Comparison of ENCODE assay signal across 11 cellular contexts in the genomic region with DNA sequence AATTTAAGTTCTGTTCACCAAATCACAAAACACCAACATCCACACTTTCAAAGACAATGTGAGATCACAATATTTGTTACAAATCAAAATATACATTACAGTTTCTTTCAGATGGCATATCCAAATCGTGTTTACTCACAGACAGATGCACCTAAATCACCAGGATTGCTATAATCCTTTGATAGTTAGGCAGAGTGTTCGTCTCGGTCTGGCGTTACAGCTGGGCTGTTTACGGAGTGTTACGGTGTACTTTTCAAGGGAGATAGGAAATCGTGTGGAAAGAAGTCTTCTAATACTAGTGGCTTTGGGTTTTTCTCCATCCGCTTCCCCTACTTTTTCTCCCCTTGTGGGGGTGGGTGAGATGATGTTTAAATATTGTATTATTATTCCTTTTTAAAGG. TPM values are rescaled to one million over a fixed set of nuclear protein-coding genes. Genes with fewer than 3 reads are reported as not detected.
A peak's percentile ranks its signal among the peaks of the same experiment; 100 is the strongest.
DNase-seq lines count a peak whose midpoint lies in the region; ATAC-seq and TF ChIP-seq lines count a peak whose summit lies in the region.
"Had no signal": no experiment of that assay in that cellular context is flagged by ENCODE, and none has a peak within 500 bp of the region (broad histone marks: within the 10 kb centered on the region; RNA-seq: fewer than 3 reads in every experiment).

No MANE protein-coding gene starts in this region.

- peaks cover 66% of the 10 kb centered on the region for H3K27me3 Mint-ChIP-seq in activated naive CD8-positive, alpha-beta T cell
- peaks cover 86% of the 10 kb centered on the region for H3K27me3 Mint-ChIP-seq in activated naive CD8-positive, alpha-beta T cell treated with anti-CD3 and anti-CD28 coated beads, Interleukin-2, amount 50 U/mL, for 24 hours
- peaks cover 61% of the 10 kb centered on the region for H3K27me3 Mint-ChIP-seq in activated T-helper 17 cell treated with anti-CD3 and anti-CD28 coated beads, Interleukin-2, amount 50 U/mL, for 72 hours

- H3K27me3 ChIP-seq in tibial artery = no peaks in the 10 kb centered on the region

- peaks cover 3% of the 10 kb centered on the region for H3K36me3 Mint-ChIP-seq in activated naive CD8-positive, alpha-beta T cell
- peaks cover 9% of the 10 kb centered on the region for H3K36me3 Mint-ChIP-seq in activated naive CD8-positive, alpha-beta T cell treated with anti-CD3 and anti-CD28 coated beads, Interleukin-2, amount 50 U/mL, for 24 hours (ENCODE audit: low read depth)
- H3K36me3 Mint-ChIP-seq in activated T-helper 17 cell treated with anti-CD3 and anti-CD28 coated beads, Interleukin-2, amount 50 U/mL, for 72 hours (ENCODE audit: low read depth) = peaks cover 31% of the 10 kb centered on the region

- peaks cover 7% of the 10 kb centered on the region for H3K9me3 Mint-ChIP-seq in activated naive CD8-positive, alpha-beta T cell (ENCODE audit: low read depth)
- H3K9me3 Mint-ChIP-seq in activated naive CD8-positive, alpha-beta T cell treated with anti-CD3 and anti-CD28 coated beads, Interleukin-2, amount 50 U/mL, for 24 hours = peaks cover 25% of the 10 kb centered on the region
- peaks cover 10% of the 10 kb centered on the region for H3K9me3 Mint-ChIP-seq in activated T-helper 17 cell treated with anti-CD3 and anti-CD28 coated beads, Interleukin-2, amount 50 U/mL, for 72 hours

- no peak for ATAC-seq in activated naive CD8-positive, alpha-beta T cell treated with anti-CD3 and anti-CD28 coated beads, Interleukin-2, amount 50 U/mL, for 24 hours
- no peak for ATAC-seq in activated T-helper 17 cell treated with anti-CD3 and anti-CD28 coated beads, Interleukin-2, amount 50 U/mL, for 72 hours (replicated peaks)
- ATAC-seq in HG02588 (IDR thresholded peaks at IDR 0.05; ENCODE audit: unreplicated experiment) (no peak), GM21825 (IDR thresholded peaks at IDR 0.05; ENCODE audit: unreplicated experiment) (no peak)

- no peak overlapping the region for H3K27ac Mint-ChIP-seq in activated naive CD8-positive, alpha-beta T cell
- H3K27ac Mint-ChIP-seq in activated naive CD8-positive, alpha-beta T cell treated with anti-CD3 and anti-CD28 coated beads, Interleukin-2, amount 50 U/mL, for 24 hours = no peak overlapping the region
- H3K27ac Mint-ChIP-seq in activated T-helper 17 cell treated with anti-CD3 and anti-CD28 coated beads, Interleukin-2, amount 50 U/mL, for 72 hours = no peak overlapping the region
- H3K27ac Mint-ChIP-seq: CD14-positive monocyte had no signal

- no peak for TF ChIP-seq CTCF in tibial artery (IDR thresholded peaks at IDR 0.05)

- no peaks in the 10 kb centered on the region for H3K36me3 ChIP-seq in mesodermal cell (ENCODE audit: control insufficient read depth, insufficient read depth, low read length)
- no peaks in the 10 kb centered on the region for H3K36me3 ChIP-seq in tibial artery
- H3K36me3 ChIP-seq: neutrophil had no signal

- DNase-seq in activated naive CD8-positive, alpha-beta T cell treated with anti-CD3 and anti-CD28 coated beads, Interleukin-2, amount 50 U/mL, for 24 hours = no peak
- DNase-seq in tibial artery (no peak), NCI-H748 (lab: John Stamatoyannopoulos, UW; ENCODE audit: unreplicated experiment) (no peak)
- DNase-seq: stimulated activated naive CD4-positive, alpha-beta T cell had no signal

- H3K4me3 Mint-ChIP-seq in activated naive CD8-positive, alpha-beta T cell = peak overlapping the region; percentile 89
- no peak overlapping the region for H3K4me3 Mint-ChIP-seq in activated naive CD8-positive, alpha-beta T cell treated with anti-CD3 and anti-CD28 coated beads, Interleukin-2, amount 50 U/mL, for 24 hours
- H3K4me3 Mint-ChIP-seq in activated T-helper 17 cell treated with anti-CD3 and anti-CD28 coated beads, Interleukin-2, amount 50 U/mL, for 72 hours = peak overlapping the region; percentile 65

- intact Hi-C loops in tibial artery (cut with DNase I; ENCODE audit: low total_unique reads) = no loop called here

- H3K9me3 ChIP-seq in mesodermal cell (ENCODE audit: control insufficient read depth, low read length) (no peaks in the 10 kb centered on the region), tibial artery (no peaks in the 10 kb centered on the region)
- H3K9me3 ChIP-seq: neutrophil had no signal

- H3K27ac ChIP-seq in mesodermal cell (ENCODE audit: low read depth, low read length, severe bottlenecking) (no peak overlapping the region), tibial artery (peak overlapping the region; percentile 76 to 94)
- H3K27ac ChIP-seq: neutrophil had no signal

- peaks cover 54% of the 10 kb centered on the region for H3K4me1 Mint-ChIP-seq in activated naive CD8-positive, alpha-beta T cell (ENCODE audit: low read depth)
- H3K4me1 Mint-ChIP-seq in activated naive CD8-positive, alpha-beta T cell treated with anti-CD3 and anti-CD28 coated beads, Interleukin-2, amount 50 U/mL, for 24 hours = peaks cover 27% of the 10 kb centered on the region
- H3K4me1 Mint-ChIP-seq in activated T-helper 17 cell treated with anti-CD3 and anti-CD28 coated beads, Interleukin-2, amount 50 U/mL, for 72 hours = peaks cover 10% of the 10 kb centered on the region

- peak overlapping the region; percentile 35 for H3K4me3 ChIP-seq in mesodermal cell (ENCODE audit: extremely low read depth, insufficient read depth, low read length, poor library complexity, severe bottlenecking)
- H3K4me3 ChIP-seq in tibial artery = peak overlapping the region; percentile 68 to 84

- WGBS in mesodermal cell (ENCODE audit: insufficient coverage in 2 of 2), 2 experiments = 0% methylated on average over 2 of the region's 8 CpGs; no CpG with 5 or more reads in 1 of the 2 experiments

- H3K4me1 ChIP-seq in mesodermal cell (ENCODE audit: control insufficient read depth, insufficient read depth, low read length, poor library complexity, severe bottlenecking) (peaks cover 11% of the 10 kb centered on the region), tibial artery (peaks cover 0 to 3% (median 1%) of the 10 kb centered on the region in 4 donors)

RNA-seq across cellular contexts. Expression of a gene that starts 1.9 kb away (rescaled TPM):
- not detected for total RNA-seq in activated T-helper 17 cell treated with anti-CD3 and anti-CD28 coated beads, Interleukin-2, amount 50 U/mL, for 72 hours
- 1.7 TPM for polyA plus RNA-seq in mesodermal cell (2013, experiment 1 of 2)
- polyA plus RNA-seq in mesodermal cell (2013, experiment 2 of 2) = 1.6 TPM
- polyA plus RNA-seq: CD14-positive monocyte had no signal
